Comparison of ENCODE assay signal across 1 cellular context in genomic region chr1:244970236-244970652, GRCh38.
TF ChIP-seq lines count a peak whose summit lies in the region.

No MANE protein-coding gene starts in this region.

TF ChIP-seq in HepG2, 621 proteins besides CTCF, POLR2A, EP300 and RAD21 (continued from another document and continues in another):
- TF ChIP-seq ZNF142 (CRISPR knock-in tag; IDR thresholded peaks at IDR 0.05) = no peak
- TF ChIP-seq ZNF784 (CRISPR knock-in tag; IDR thresholded peaks at IDR 0.05; ENCODE audit: borderline replicate concordance) = 0 out of 2 replicates have a peak, but pooled peaks have one; percentile 3
- peak; percentile 79; the same call in 1 of the 2 replicates for TF ChIP-seq YEATS4 (CRISPR knock-in tag; IDR thresholded peaks at IDR 0.05; ENCODE audit: borderline replicate concordance)
- TF ChIP-seq, protein P1, sequence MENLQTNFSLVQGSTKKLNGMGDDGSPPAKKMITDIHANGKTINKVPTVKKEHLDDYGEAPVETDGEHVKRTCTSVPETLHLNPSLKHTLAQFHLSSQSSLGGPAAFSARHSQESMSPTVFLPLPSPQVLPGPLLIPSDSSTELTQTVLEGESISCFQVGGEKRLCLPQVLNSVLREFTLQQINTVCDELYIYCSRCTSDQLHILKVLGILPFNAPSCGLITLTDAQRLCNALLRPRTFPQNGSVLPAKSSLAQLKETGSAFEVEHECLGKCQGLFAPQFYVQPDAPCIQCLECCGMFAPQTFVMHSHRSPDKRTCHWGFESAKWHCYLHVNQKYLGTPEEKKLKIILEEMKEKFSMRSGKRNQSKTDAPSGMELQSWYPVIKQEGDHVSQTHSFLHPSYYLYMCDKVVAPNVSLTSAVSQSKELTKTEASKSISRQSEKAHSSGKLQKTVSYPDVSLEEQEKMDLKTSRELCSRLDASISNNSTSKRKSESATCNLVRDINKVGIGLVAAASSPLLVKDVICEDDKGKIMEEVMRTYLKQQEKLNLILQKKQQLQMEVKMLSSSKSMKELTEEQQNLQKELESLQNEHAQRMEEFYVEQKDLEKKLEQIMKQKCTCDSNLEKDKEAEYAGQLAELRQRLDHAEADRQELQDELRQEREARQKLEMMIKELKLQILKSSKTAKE (CRISPR knock-in tag; IDR thresholded peaks at IDR 0.05; ENCODE audit: borderline replicate concordance) = peak; percentile 37; the same call in 1 of the 2 replicates
- TF ChIP-seq ZNF850 (CRISPR knock-in tag; conservative IDR thresholded peaks at IDR 0.05) = no peak
- TF ChIP-seq ZNF10 (CRISPR knock-in tag; IDR thresholded peaks at IDR 0.05; ENCODE audit: borderline replicate concordance, low read depth) = no peak
- no peak for TF ChIP-seq PTBP1 (IDR thresholded peaks at IDR 0.05; ENCODE audit: low read depth, low read length, poor library complexity, severe bottlenecking)
- TF ChIP-seq NCOR1 (IDR thresholded peaks at IDR 0.05; ENCODE audit: borderline replicate concordance, low read length) = 0 out of 2 replicates have a peak, but pooled peaks have one; percentile 5
- no peak for TF ChIP-seq ISX (CRISPR knock-in tag; conservative IDR thresholded peaks at IDR 0.05)
- peak; percentile 44 for TF ChIP-seq RFX3 (CRISPR knock-in tag; IDR thresholded peaks at IDR 0.05)
- no peak for TF ChIP-seq MATR3 (CRISPR knock-in tag; IDR thresholded peaks at IDR 0.05)
- TF ChIP-seq NFRKB (IDR thresholded peaks at IDR 0.05) = no peak
- TF ChIP-seq, protein P2, sequence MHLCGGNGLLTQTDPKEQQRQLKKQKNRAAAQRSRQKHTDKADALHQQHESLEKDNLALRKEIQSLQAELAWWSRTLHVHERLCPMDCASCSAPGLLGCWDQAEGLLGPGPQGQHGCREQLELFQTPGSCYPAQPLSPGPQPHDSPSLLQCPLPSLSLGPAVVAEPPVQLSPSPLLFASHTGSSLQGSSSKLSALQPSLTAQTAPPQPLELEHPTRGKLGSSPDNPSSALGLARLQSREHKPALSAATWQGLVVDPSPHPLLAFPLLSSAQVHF (CRISPR knock-in tag; IDR thresholded peaks at IDR 0.05) = 0 out of 2 replicates have a peak, but pooled peaks have one; percentile 29
- no peak for TF ChIP-seq SKI (IDR thresholded peaks at IDR 0.05; ENCODE audit: partially characterized antibody)
- no peak for TF ChIP-seq ZFP62 (CRISPR knock-in tag; IDR thresholded peaks at IDR 0.05)
- TF ChIP-seq EHMT2 (IDR thresholded peaks at IDR 0.05; ENCODE audit: borderline replicate concordance, low read depth, low read length) = no peak
- TF ChIP-seq ZSCAN12 (CRISPR knock-in tag; IDR thresholded peaks at IDR 0.05) = no peak
- TF ChIP-seq ZNF317 (CRISPR knock-in tag; IDR thresholded peaks at IDR 0.05) = no peak
- TF ChIP-seq MTA3 (CRISPR knock-in tag; IDR thresholded peaks at IDR 0.05) = no peak
- no peak for TF ChIP-seq ZNF331 (CRISPR knock-in tag; IDR thresholded peaks at IDR 0.05)
- TF ChIP-seq, protein P3, sequence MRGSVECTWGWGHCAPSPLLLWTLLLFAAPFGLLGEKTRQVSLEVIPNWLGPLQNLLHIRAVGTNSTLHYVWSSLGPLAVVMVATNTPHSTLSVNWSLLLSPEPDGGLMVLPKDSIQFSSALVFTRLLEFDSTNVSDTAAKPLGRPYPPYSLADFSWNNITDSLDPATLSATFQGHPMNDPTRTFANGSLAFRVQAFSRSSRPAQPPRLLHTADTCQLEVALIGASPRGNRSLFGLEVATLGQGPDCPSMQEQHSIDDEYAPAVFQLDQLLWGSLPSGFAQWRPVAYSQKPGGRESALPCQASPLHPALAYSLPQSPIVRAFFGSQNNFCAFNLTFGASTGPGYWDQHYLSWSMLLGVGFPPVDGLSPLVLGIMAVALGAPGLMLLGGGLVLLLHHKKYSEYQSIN (CRISPR knock-in tag; IDR thresholded peaks at IDR 0.05; ENCODE audit: borderline replicate concordance) = no peak
- TF ChIP-seq, protein P4, sequence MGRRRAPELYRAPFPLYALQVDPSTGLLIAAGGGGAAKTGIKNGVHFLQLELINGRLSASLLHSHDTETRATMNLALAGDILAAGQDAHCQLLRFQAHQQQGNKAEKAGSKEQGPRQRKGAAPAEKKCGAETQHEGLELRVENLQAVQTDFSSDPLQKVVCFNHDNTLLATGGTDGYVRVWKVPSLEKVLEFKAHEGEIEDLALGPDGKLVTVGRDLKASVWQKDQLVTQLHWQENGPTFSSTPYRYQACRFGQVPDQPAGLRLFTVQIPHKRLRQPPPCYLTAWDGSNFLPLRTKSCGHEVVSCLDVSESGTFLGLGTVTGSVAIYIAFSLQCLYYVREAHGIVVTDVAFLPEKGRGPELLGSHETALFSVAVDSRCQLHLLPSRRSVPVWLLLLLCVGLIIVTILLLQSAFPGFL (CRISPR knock-in tag; IDR thresholded peaks at IDR 0.05) = no peak
- TF ChIP-seq RCOR2 (CRISPR knock-in tag; IDR thresholded peaks at IDR 0.05) = no peak
- no peak; the same call in 1 of the 2 replicates for TF ChIP-seq ZNF563 (CRISPR knock-in tag; IDR thresholded peaks at IDR 0.05)
- no peak for TF ChIP-seq ARNTL (CRISPR knock-in tag; IDR thresholded peaks at IDR 0.05)
- no peak for TF ChIP-seq PAX8 (CRISPR knock-in tag; IDR thresholded peaks at IDR 0.05; ENCODE audit: borderline replicate concordance)
- peak; percentile 41; the same call in 1 of the 2 replicates for TF ChIP-seq RFXAP (CRISPR knock-in tag; IDR thresholded peaks at IDR 0.05; ENCODE audit: borderline replicate concordance)
- TF ChIP-seq FOXA1 (IDR thresholded peaks at IDR 0.05) = no peak
- TF ChIP-seq FOXA1 (CRISPR knock-in tag; IDR thresholded peaks at IDR 0.05) = no peak
- no peak for TF ChIP-seq ZUFSP (CRISPR knock-in tag; IDR thresholded peaks at IDR 0.05; ENCODE audit: borderline replicate concordance)
- TF ChIP-seq RFX1 (IDR thresholded peaks at IDR 0.05) = 0 out of 2 replicates have a peak, but pooled peaks have one; percentile 15
- TF ChIP-seq AGO1 (IDR thresholded peaks at IDR 0.05; ENCODE audit: low read depth, low read length, poor library complexity, severe bottlenecking) = no peak
- TF ChIP-seq ZNF30 (CRISPR knock-in tag; IDR thresholded peaks at IDR 0.05) = no peak
- TF ChIP-seq, protein P5, sequence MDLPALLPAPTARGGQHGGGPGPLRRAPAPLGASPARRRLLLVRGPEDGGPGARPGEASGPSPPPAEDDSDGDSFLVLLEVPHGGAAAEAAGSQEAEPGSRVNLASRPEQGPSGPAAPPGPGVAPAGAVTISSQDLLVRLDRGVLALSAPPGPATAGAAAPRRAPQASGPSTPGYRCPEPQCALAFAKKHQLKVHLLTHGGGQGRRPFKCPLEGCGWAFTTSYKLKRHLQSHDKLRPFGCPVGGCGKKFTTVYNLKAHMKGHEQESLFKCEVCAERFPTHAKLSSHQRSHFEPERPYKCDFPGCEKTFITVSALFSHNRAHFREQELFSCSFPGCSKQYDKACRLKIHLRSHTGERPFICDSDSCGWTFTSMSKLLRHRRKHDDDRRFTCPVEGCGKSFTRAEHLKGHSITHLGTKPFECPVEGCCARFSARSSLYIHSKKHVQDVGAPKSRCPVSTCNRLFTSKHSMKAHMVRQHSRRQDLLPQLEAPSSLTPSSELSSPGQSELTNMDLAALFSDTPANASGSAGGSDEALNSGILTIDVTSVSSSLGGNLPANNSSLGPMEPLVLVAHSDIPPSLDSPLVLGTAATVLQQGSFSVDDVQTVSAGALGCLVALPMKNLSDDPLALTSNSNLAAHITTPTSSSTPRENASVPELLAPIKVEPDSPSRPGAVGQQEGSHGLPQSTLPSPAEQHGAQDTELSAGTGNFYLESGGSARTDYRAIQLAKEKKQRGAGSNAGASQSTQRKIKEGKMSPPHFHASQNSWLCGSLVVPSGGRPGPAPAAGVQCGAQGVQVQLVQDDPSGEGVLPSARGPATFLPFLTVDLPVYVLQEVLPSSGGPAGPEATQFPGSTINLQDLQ (CRISPR knock-in tag; IDR thresholded peaks at IDR 0.05) = no peak
- TF ChIP-seq ZBTB49 (CRISPR knock-in tag; IDR thresholded peaks at IDR 0.05; ENCODE audit: borderline replicate concordance) = no peak
- peak; percentile 84 for TF ChIP-seq YY1 (IDR thresholded peaks at IDR 0.05; ENCODE audit: insufficient read depth, insufficient replicate concordance, low read depth, low read length)
- TF ChIP-seq NPAS2 (CRISPR knock-in tag; IDR thresholded peaks at IDR 0.05; ENCODE audit: borderline replicate concordance) = no peak
- no peak for TF ChIP-seq TCF12 (IDR thresholded peaks at IDR 0.05)
- no peak for TF ChIP-seq TCF12 (CRISPR knock-in tag; IDR thresholded peaks at IDR 0.05)
- TF ChIP-seq, protein P6, sequence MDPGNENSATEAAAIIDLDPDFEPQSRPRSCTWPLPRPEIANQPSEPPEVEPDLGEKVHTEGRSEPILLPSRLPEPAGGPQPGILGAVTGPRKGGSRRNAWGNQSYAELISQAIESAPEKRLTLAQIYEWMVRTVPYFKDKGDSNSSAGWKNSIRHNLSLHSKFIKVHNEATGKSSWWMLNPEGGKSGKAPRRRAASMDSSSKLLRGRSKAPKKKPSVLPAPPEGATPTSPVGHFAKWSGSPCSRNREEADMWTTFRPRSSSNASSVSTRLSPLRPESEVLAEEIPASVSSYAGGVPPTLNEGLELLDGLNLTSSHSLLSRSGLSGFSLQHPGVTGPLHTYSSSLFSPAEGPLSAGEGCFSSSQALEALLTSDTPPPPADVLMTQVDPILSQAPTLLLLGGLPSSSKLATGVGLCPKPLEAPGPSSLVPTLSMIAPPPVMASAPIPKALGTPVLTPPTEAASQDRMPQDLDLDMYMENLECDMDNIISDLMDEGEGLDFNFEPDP (CRISPR knock-in tag; conservative IDR thresholded peaks at IDR 0.05) = no peak
